ENCODE assay signal across 1 cellular context in genomic region chr17:57995076-57995956, GRCh38.
TF ChIP-seq lines count a peak whose summit lies in the region.

No MANE protein-coding gene starts in this region.

TF ChIP-seq in HepG2, 621 proteins besides CTCF, POLR2A, EP300 and RAD21 (continued from another document and continues in another):
- TF ChIP-seq CEBPG (CRISPR knock-in tag; IDR thresholded peaks at IDR 0.05) (peak; percentile 9; the same call in 1 of the 2 replicates), GZF1 (CRISPR knock-in tag; IDR thresholded peaks at IDR 0.05) (no peak), ZNF33B (CRISPR knock-in tag; IDR thresholded peaks at IDR 0.05) (no peak), ZNF142 (CRISPR knock-in tag; IDR thresholded peaks at IDR 0.05) (no peak), MZF1 (CRISPR knock-in tag; IDR thresholded peaks at IDR 0.05; ENCODE audit: borderline replicate concordance) (no peak), GATA4 (IDR thresholded peaks at IDR 0.05; ENCODE audit: borderline replicate concordance, low read depth) (peak; percentile 41; the same call in 1 of the 2 replicates), ZUFSP (CRISPR knock-in tag; IDR thresholded peaks at IDR 0.05; ENCODE audit: borderline replicate concordance) (no peak), ZNF124 (CRISPR knock-in tag; IDR thresholded peaks at IDR 0.05) (peak; percentile 66; the same call in 1 of the 2 replicates), SIX4 (CRISPR knock-in tag; IDR thresholded peaks at IDR 0.05) (0 out of 2 replicates have a peak, but pooled peaks have one; percentile 35), ZNF781 (CRISPR knock-in tag; IDR thresholded peaks at IDR 0.05; ENCODE audit: borderline replicate concordance, not compliant biosample characterization) (peak; percentile 69), SAP130 (CRISPR knock-in tag; IDR thresholded peaks at IDR 0.05; ENCODE audit: low read depth) (0 out of 2 replicates have a peak, but pooled peaks have one; percentile 43), ZBTB49 (CRISPR knock-in tag; IDR thresholded peaks at IDR 0.05; ENCODE audit: borderline replicate concordance) (no peak), UBTF (CRISPR knock-in tag; IDR thresholded peaks at IDR 0.05) (0 out of 2 replicates have a peak, but pooled peaks have one; percentile 25), XRCC5 (optimal IDR thresholded peaks at IDR 0.05; ENCODE audit: low read length) (peak; percentile 26), ZNF563 (CRISPR knock-in tag; IDR thresholded peaks at IDR 0.05) (no peak), U2AF1 (optimal IDR thresholded peaks at IDR 0.05; ENCODE audit: low read depth, low read length) (no peak), ATF2 (CRISPR knock-in tag; IDR thresholded peaks at IDR 0.05) (0 out of 2 replicates have a peak, but pooled peaks have one; percentile 41), RNF2 (conservative IDR thresholded peaks at IDR 0.05; ENCODE audit: low read depth) (no peak), ZNF710 (CRISPR knock-in tag; IDR thresholded peaks at IDR 0.05; ENCODE audit: borderline replicate concordance) (0 out of 2 replicates have a peak, but pooled peaks have one; percentile 50), AGO2 (optimal IDR thresholded peaks at IDR 0.05; ENCODE audit: low read depth, low read length) (no peak), ZNF34 (CRISPR knock-in tag; IDR thresholded peaks at IDR 0.05; ENCODE audit: borderline replicate concordance) (no peak), ARNT (IDR thresholded peaks at IDR 0.05) (no peak), ZNF83 (CRISPR knock-in tag; IDR thresholded peaks at IDR 0.05; ENCODE audit: borderline replicate concordance) (no peak), ISL2 (CRISPR knock-in tag; IDR thresholded peaks at IDR 0.05) (0 out of 2 replicates have a peak, but pooled peaks have one; percentile 12), MEF2D (CRISPR knock-in tag; IDR thresholded peaks at IDR 0.05) (0 out of 2 replicates have a peak, but pooled peaks have one; percentile 39), BCL6 (CRISPR knock-in tag; IDR thresholded peaks at IDR 0.05) (peak; percentile 35; the same call in 1 of the 2 replicates), HNRNPH1 (optimal IDR thresholded peaks at IDR 0.05; ENCODE audit: low read depth, low read length) (no peak), ZXDC (CRISPR knock-in tag; IDR thresholded peaks at IDR 0.05) (no peak), ZNF281 (CRISPR knock-in tag; IDR thresholded peaks at IDR 0.05; ENCODE audit: borderline replicate concordance) (peak; percentile 10; the same call in 1 of the 2 replicates), ZNF572 (CRISPR knock-in tag; IDR thresholded peaks at IDR 0.05) (no peak), ZNF335 (CRISPR knock-in tag; IDR thresholded peaks at IDR 0.05) (0 out of 2 replicates have a peak, but pooled peaks have one; percentile 44), GTF2F1 (IDR thresholded peaks at IDR 0.05; ENCODE audit: low read length) (no peak)
